Comparison of ENCODE assay signal across 9 cellular contexts in genomic region chr16:70694088-70694487, GRCh38. TPM values are rescaled to one million over a fixed set of nuclear protein-coding genes. Genes with fewer than 3 reads are reported as not detected.
A peak's percentile ranks its signal among the peaks of the same experiment; 100 is the strongest.
DNase-seq lines count a peak whose midpoint lies in the region; ATAC-seq and TF ChIP-seq lines count a peak whose summit lies in the region.
"Had no signal": no experiment of that assay in that cellular context is flagged by ENCODE, and none has a peak within 500 bp of the region (broad histone marks: within the 10 kb centered on the region; RNA-seq: fewer than 3 reads in every experiment).

No MANE protein-coding gene starts in this region.

- H3K9me3 Mint-ChIP-seq in activated CD8-positive, alpha-beta memory T cell treated with anti-CD3 and anti-CD28 coated beads, Interleukin-2, amount 10 ng/mL, durations not matched to agents 7 days and 5 days (ENCODE audit: low read depth) = no peaks in the 10 kb centered on the region
- H3K9me3 Mint-ChIP-seq: nephron had no signal

- H3K27ac Mint-ChIP-seq in activated CD8-positive, alpha-beta memory T cell treated with anti-CD3 and anti-CD28 coated beads, Interleukin-2, amount 10 ng/mL, durations not matched to agents 7 days and 5 days = no peak overlapping the region

- H3K27me3 ChIP-seq in esophagus squamous epithelium = no peaks in the 10 kb centered on the region
- no peaks in the 10 kb centered on the region for H3K27me3 ChIP-seq in osteoblast (ENCODE audit: insufficient read depth, low read length)

- H3K27me3 Mint-ChIP-seq in activated CD8-positive, alpha-beta memory T cell treated with anti-CD3 and anti-CD28 coated beads, Interleukin-2, amount 10 ng/mL, durations not matched to agents 7 days and 5 days = no peaks in the 10 kb centered on the region

- H3K79me2 ChIP-seq in osteoblast (ENCODE audit: insufficient read depth, low read length) = no peaks in the 10 kb centered on the region

- no peak for TF ChIP-seq POLR2A in esophagus squamous epithelium (IDR thresholded peaks at IDR 0.05)

- DNase-seq in EL (peak; percentile 97), RKO (ENCODE audit: low spot score) (peak; percentile 39), esophagus squamous epithelium (lab: John Stamatoyannopoulos, UW) (no peak), osteoblast (ENCODE audit: insufficient read length, low spot score, missing footprints) (peak; percentile 99)
- no peak for DNase-seq in effector CD4-positive, alpha-beta T cell
- DNase-seq in stimulated activated CD4-positive, alpha-beta T cell treated with anti-CD3 and anti-CD28 coated beads, Interleukin-1b, Interleukin-23, amount 100 ng/mL, for 48 hours = no peak
- no peak for DNase-seq in activated CD8-positive, alpha-beta memory T cell treated with anti-CD3 and anti-CD28 coated beads, Interleukin-2, amount 10 ng/mL, durations not matched to agents 7 days and 5 days

- H3K9me3 ChIP-seq in esophagus squamous epithelium = no peaks in the 10 kb centered on the region
- no peaks in the 10 kb centered on the region for H3K9me3 ChIP-seq in osteoblast (ENCODE audit: low read depth, low read length)

- no peaks in the 10 kb centered on the region for H3K36me3 Mint-ChIP-seq in activated CD8-positive, alpha-beta memory T cell treated with anti-CD3 and anti-CD28 coated beads, Interleukin-2, amount 10 ng/mL, durations not matched to agents 7 days and 5 days

- no peak overlapping the region for H2AFZ ChIP-seq in osteoblast (ENCODE audit: low read length)

- peak overlapping the region; percentile 85 to 95 (median 92) for H3K27ac ChIP-seq in esophagus squamous epithelium
- H3K27ac ChIP-seq in osteoblast (ENCODE audit: low read depth, low read length) = peak overlapping the region; percentile 92

- TF ChIP-seq CTCF in esophagus squamous epithelium (IDR thresholded peaks at IDR 0.05) (no peak), osteoblast (IDR thresholded peaks at IDR 0.05; ENCODE audit: extremely low read depth, low read depth, low read length) (no peak)

- peaks cover 28% of the 10 kb centered on the region for H3K4me1 Mint-ChIP-seq in activated CD8-positive, alpha-beta memory T cell treated with anti-CD3 and anti-CD28 coated beads, Interleukin-2, amount 10 ng/mL, durations not matched to agents 7 days and 5 days

- no peak overlapping the region for H3K4me3 Mint-ChIP-seq in activated CD8-positive, alpha-beta memory T cell treated with anti-CD3 and anti-CD28 coated beads, Interleukin-2, amount 10 ng/mL, durations not matched to agents 7 days and 5 days
- H3K4me3 Mint-ChIP-seq: nephron had no signal

- H3K36me3 ChIP-seq in esophagus squamous epithelium = peaks cover 0 to 6% (median 0%) of the 10 kb centered on the region in 3 donors
- H3K36me3 ChIP-seq in osteoblast (ENCODE audit: insufficient read depth, low read length) = no peaks in the 10 kb centered on the region

- intact Hi-C loops in esophagus squamous epithelium (cut with DNase I) = no loop called here

- H3K4me3 ChIP-seq in esophagus squamous epithelium (no peak overlapping the region), osteoblast (ENCODE audit: insufficient read depth, low read length) (no peak overlapping the region)

- CTCF ChIA-PET in activated CD8-positive, alpha-beta memory T cell treated with anti-CD3 and anti-CD28 coated beads, Interleukin-2, amount 10 ng/mL, durations not matched to agents 7 days and 5 days (lab: Charles Lee) = no interaction called here

- no peak for ATAC-seq in activated CD8-positive, alpha-beta memory T cell treated with anti-CD3 and anti-CD28 coated beads, Interleukin-2, amount 10 ng/mL, durations not matched to agents 7 days and 5 days
- ATAC-seq in GM18861 (IDR thresholded peaks at IDR 0.05; ENCODE audit: unreplicated experiment) = no peak

- H3K4me2 ChIP-seq in osteoblast (ENCODE audit: insufficient read depth, low read length) = no peak overlapping the region

- no peaks in the 10 kb centered on the region for H4K20me1 ChIP-seq in osteoblast (ENCODE audit: insufficient read depth, low read length)

- 60% methylated on average over 2 of the region's 10 CpGs; no CpG with 5 or more reads in 1 of the 2 donors for WGBS in esophagus squamous epithelium, 2 donors

- peaks cover 85 to 100% (median 98%) of the 10 kb centered on the region in 3 donors for H3K4me1 ChIP-seq in esophagus squamous epithelium
- peaks cover 41% of the 10 kb centered on the region for H3K4me1 ChIP-seq in osteoblast (ENCODE audit: insufficient read depth, low read length)

RNA-seq across cellular contexts. Expression of gene MTSS2, which starts 8.2 kb away (rescaled TPM):
- total RNA-seq in esophagus squamous epithelium (10 to 100 TPM; 15.5 to 39.7 (median 27.5) TPM), osteoblast (54.2 and 56.5 TPM in 2 replicates)
- 1 to 10 TPM; 1.4 to 1.7 TPM for total RNA-seq in activated CD8-positive, alpha-beta memory T cell treated with anti-CD3 and anti-CD28 coated beads, Interleukin-2, amount 10 ng/mL, durations not matched to agents 7 days and 5 days

RNA-seq across cellular contexts. Expression of gene IL34, which starts 47.7 kb away (rescaled TPM):
- total RNA-seq in esophagus squamous epithelium (10 to 100 TPM in 2 of 4 donors, 1 to 10 TPM in 2; 3.2 to 26.6 (median 9.1) TPM), osteoblast (5.6 and 9.4 TPM in 2 replicates)
- total RNA-seq in activated CD8-positive, alpha-beta memory T cell treated with anti-CD3 and anti-CD28 coated beads, Interleukin-2, amount 10 ng/mL, durations not matched to agents 7 days and 5 days = not detected

Comparison
In these comparisons a context has a peak if more than half of its experiments do, and no peak if none do; other contexts are left out.
1. DNase-seq: peak in EL (single experiment), RKO (single experiment) and osteoblast (single experiment); none in esophagus squamous epithelium (single experiment), effector CD4-positive, alpha-beta T cell (single experiment), stimulated activated CD4-positive, alpha-beta T cell treated with anti-CD3 and anti-CD28 coated beads, Interleukin-1b, Interleukin-23, amount 100 ng/mL, for 48 hours (single experiment) and activated CD8-positive, alpha-beta memory T cell treated with anti-CD3 and anti-CD28 coated beads, Interleukin-2, amount 10 ng/mL, durations not matched to agents 7 days and 5 days (single experiment).
2. RNA of gene MTSS2, which starts 8.2 kb away (total RNA-seq): 54.2 to 56.5 TPM in osteoblast and 15.5 to 39.7 TPM in esophagus squamous epithelium; 1.4 to 1.7 TPM in activated CD8-positive, alpha-beta memory T cell treated with anti-CD3 and anti-CD28 coated beads, Interleukin-2, amount 10 ng/mL, durations not matched to agents 7 days and 5 days; every median in the first group is over 4 times any median in the second.